In the genomic region with DNA sequence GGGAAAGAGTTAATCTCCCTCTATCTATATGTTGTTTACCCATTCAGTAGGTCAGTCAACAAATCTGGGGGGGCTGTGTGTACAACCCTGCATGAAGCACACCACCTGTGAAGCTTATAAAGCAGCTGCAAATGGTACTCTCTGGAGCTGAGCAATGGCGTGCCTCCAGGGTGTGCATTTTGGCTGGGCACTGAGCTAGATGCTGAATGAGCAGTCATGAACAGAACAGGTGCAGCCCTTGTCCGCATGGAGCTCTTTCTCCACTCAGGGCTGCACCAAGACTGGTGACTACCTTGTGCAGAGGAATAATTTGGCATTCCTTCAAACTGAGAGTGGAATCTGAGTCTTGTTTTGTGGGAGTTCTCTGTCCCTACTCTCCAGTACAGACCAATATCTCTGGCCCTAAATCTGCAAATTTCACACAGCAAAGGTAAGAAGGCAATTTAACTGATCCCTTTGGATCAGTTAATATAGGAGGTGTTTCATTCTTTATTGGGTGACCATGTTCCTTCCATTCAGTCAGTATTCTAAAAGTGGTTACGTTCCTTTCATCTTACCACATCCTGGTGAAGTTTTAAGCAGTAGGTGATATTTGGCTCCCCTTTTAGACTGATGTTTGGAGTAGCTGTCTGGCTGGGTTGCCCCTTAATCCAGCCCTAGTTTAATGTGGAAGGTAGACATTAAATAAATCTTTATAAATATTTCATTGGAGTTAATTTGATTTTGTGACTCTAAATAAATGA, we compare ENCODE assay signal across 1 cellular context.
TF ChIP-seq lines count a peak whose summit lies in the region.

No MANE protein-coding gene starts in this region.

TF ChIP-seq in K562, 482 proteins besides CTCF, POLR2A, EP300 and RAD21:
- no peak for TF ChIP-seq MYC (IDR thresholded peaks at IDR 0.05; ENCODE audit: low read depth, low read length)
- TF ChIP-seq MYC (CRISPR knock-in tag; IDR thresholded peaks at IDR 0.05; ENCODE audit: borderline replicate concordance, low read depth) = no peak
- no peak for TF ChIP-seq SMARCA4 (IDR thresholded peaks at IDR 0.05)
- TF ChIP-seq ZNF274 (IDR thresholded peaks at IDR 0.05; ENCODE audit: borderline replicate concordance, low read depth, low read length) = no peak
- TF ChIP-seq, protein P1, sequence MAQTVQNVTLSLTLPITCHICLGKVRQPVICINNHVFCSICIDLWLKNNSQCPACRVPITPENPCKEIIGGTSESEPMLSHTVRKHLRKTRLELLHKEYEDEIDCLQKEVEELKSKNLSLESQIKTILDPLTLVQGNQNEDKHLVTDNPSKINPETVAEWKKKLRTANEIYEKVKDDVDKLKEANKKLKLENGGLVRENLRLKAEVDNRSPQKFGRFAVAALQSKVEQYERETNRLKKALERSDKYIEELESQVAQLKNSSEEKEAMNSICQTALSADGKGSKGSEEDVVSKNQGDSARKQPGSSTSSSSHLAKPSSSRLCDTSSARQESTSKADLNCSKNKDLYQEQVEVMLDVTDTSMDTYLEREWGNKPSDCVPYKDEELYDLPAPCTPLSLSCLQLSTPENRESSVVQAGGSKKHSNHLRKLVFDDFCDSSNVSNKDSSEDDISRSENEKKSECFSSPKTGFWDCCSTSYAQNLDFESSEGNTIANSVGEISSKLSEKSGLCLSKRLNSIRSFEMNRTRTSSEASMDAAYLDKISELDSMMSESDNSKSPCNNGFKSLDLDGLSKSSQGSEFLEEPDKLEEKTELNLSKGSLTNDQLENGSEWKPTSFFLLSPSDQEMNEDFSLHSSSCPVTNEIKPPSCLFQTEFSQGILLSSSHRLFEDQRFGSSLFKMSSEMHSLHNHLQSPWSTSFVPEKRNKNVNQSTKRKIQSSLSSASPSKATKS (CRISPR knock-in tag; IDR thresholded peaks at IDR 0.05) = no peak
- TF ChIP-seq, protein P2, sequence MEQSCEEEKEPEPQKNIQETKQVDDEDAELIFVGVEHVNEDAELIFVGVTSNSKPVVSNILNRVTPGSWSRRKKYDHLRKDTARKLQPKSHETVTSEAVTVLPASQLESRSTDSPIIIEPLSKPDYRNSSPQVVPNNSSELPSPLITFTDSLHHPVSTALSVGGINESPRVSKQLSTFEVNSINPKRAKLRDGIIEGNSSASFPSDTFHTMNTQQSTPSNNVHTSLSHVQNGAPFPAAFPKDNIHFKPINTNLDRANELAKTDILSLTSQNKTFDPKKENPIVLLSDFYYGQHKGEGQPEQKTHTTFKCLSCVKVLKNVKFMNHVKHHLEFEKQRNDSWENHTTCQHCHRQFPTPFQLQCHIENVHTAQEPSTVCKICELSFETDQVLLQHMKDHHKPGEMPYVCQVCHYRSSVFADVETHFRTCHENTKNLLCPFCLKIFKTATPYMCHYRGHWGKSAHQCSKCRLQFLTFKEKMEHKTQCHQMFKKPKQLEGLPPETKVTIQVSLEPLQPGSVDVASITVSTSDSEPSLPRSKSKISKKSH (CRISPR knock-in tag; IDR thresholded peaks at IDR 0.05) = no peak
- no peak for TF ChIP-seq ELF1 (tag; IDR thresholded peaks at IDR 0.05)
- no peak for TF ChIP-seq ZNF707 (CRISPR knock-in tag; conservative IDR thresholded peaks at IDR 0.05)
- TF ChIP-seq, protein P3, sequence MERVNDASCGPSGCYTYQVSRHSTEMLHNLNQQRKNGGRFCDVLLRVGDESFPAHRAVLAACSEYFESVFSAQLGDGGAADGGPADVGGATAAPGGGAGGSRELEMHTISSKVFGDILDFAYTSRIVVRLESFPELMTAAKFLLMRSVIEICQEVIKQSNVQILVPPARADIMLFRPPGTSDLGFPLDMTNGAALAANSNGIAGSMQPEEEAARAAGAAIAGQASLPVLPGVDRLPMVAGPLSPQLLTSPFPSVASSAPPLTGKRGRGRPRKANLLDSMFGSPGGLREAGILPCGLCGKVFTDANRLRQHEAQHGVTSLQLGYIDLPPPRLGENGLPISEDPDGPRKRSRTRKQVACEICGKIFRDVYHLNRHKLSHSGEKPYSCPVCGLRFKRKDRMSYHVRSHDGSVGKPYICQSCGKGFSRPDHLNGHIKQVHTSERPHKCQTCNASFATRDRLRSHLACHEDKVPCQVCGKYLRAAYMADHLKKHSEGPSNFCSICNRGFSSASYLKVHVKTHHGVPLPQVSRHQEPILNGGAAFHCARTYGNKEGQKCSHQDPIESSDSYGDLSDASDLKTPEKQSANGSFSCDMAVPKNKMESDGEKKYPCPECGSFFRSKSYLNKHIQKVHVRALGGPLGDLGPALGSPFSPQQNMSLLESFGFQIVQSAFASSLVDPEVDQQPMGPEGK (CRISPR knock-in tag; IDR thresholded peaks at IDR 0.05; ENCODE audit: borderline replicate concordance) = no peak
- TF ChIP-seq LARP7 (IDR thresholded peaks at IDR 0.05) = no peak
- TF ChIP-seq, protein P4, sequence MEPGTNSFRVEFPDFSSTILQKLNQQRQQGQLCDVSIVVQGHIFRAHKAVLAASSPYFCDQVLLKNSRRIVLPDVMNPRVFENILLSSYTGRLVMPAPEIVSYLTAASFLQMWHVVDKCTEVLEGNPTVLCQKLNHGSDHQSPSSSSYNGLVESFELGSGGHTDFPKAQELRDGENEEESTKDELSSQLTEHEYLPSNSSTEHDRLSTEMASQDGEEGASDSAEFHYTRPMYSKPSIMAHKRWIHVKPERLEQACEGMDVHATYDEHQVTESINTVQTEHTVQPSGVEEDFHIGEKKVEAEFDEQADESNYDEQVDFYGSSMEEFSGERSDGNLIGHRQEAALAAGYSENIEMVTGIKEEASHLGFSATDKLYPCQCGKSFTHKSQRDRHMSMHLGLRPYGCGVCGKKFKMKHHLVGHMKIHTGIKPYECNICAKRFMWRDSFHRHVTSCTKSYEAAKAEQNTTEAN (CRISPR knock-in tag; IDR thresholded peaks at IDR 0.05) = no peak
- no peak for TF ChIP-seq CHD2 (IDR thresholded peaks at IDR 0.05; ENCODE audit: low read depth, low read length)
- TF ChIP-seq EWSR1 (IDR thresholded peaks at IDR 0.05; ENCODE audit: borderline replicate concordance, low read depth, partially characterized antibody) = no peak
- no peak for TF ChIP-seq ARID2 (IDR thresholded peaks at IDR 0.05)
- TF ChIP-seq TEAD2 (tag; IDR thresholded peaks at IDR 0.05) = no peak
- TF ChIP-seq ZNF79 (CRISPR knock-in tag; IDR thresholded peaks at IDR 0.05; ENCODE audit: low read depth) = no peak
TF ChIP-seq in K562: peak in this region for 0.
